20 cellular contexts compared by ENCODE assay signal in genomic region chr7:116018731-116019130, GRCh38.
"Had no signal": no experiment of that assay in that cellular context is flagged by ENCODE, and none has a peak within 500 bp of the region (broad histone marks: within the 10 kb centered on the region; RNA-seq: fewer than 3 reads in every experiment).

No MANE protein-coding gene starts in this region.

- H3K27me3 Mint-ChIP-seq: activated CD4-positive, alpha-beta memory T cell treated with anti-CD3 and anti-CD28 coated beads, Interleukin-2, amount 10 ng/mL, durations not matched to agents 7 days and 5 days; activated naive CD8-positive, alpha-beta T cell treated with anti-CD3 and anti-CD28 coated beads, Interleukin-2, amount 10 ng/mL, durations not matched to agents 7 days and 5 days; stimulated activated naive CD8-positive, alpha-beta T cell treated with anti-CD3 and anti-CD28 coated beads, Interleukin-15, Interleukin-2, amounts not matched to agents 100 ng/mL and 50 ng/mL, for 24 hours had no signal

- DNase-seq: activated CD4-positive, alpha-beta memory T cell treated with anti-CD3 and anti-CD28 coated beads, Interleukin-2, amount 10 ng/mL, durations not matched to agents 7 days and 5 days; activated CD4-positive, alpha-beta T cell treated with anti-CD3 and anti-CD28 coated beads for 48 hours; activated effector memory CD4-positive, alpha-beta T cell treated with Interleukin-2 at 50 U/mL for 16 hours; activated naive CD4-positive, alpha-beta T cell treated with anti-CD3 and anti-CD28 coated beads for 36 hours; activated naive CD8-positive, alpha-beta T cell treated with anti-CD3 and anti-CD28 coated beads, Interleukin-2, amount 10 ng/mL, durations not matched to agents 7 days and 5 days; activated T-cell treated with anti-CD3 and anti-CD28 coated beads, Interleukin-2, amount 50 U/mL, for 72 hours; amygdala; colonic mucosa; head of caudate nucleus; hypothalamus; islet precursor cell; left cardiac atrium; pancreas; psoas muscle; right lobe of liver; stimulated activated CD4-positive, alpha-beta T cell treated with anti-CD3 and anti-CD28 coated beads, Interleukin-1b, Interleukin-23, amount 100 ng/mL, for 48 hours; tibial artery had no signal

- H3K4me3 Mint-ChIP-seq: activated CD4-positive, alpha-beta memory T cell treated with anti-CD3 and anti-CD28 coated beads, Interleukin-2, amount 10 ng/mL, durations not matched to agents 7 days and 5 days; activated naive CD4-positive, alpha-beta T cell treated with anti-CD3 and anti-CD28 coated beads for 36 hours; activated naive CD8-positive, alpha-beta T cell treated with anti-CD3 and anti-CD28 coated beads, Interleukin-2, amount 10 ng/mL, durations not matched to agents 7 days and 5 days; activated T-cell treated with anti-CD3 and anti-CD28 coated beads, Interleukin-2, amount 50 U/mL, for 72 hours; nephron; stimulated activated naive CD8-positive, alpha-beta T cell treated with anti-CD3 and anti-CD28 coated beads, Interleukin-15, Interleukin-2, amounts not matched to agents 100 ng/mL and 50 ng/mL, for 24 hours had no signal

- H3K27ac Mint-ChIP-seq: activated CD4-positive, alpha-beta memory T cell treated with anti-CD3 and anti-CD28 coated beads, Interleukin-2, amount 10 ng/mL, durations not matched to agents 7 days and 5 days; activated naive CD4-positive, alpha-beta T cell treated with anti-CD3 and anti-CD28 coated beads for 36 hours; activated naive CD8-positive, alpha-beta T cell treated with anti-CD3 and anti-CD28 coated beads, Interleukin-2, amount 10 ng/mL, durations not matched to agents 7 days and 5 days; activated T-cell treated with anti-CD3 and anti-CD28 coated beads, Interleukin-2, amount 50 U/mL, for 72 hours; nephron; stimulated activated naive CD8-positive, alpha-beta T cell treated with anti-CD3 and anti-CD28 coated beads, Interleukin-15, Interleukin-2, amounts not matched to agents 100 ng/mL and 50 ng/mL, for 24 hours had no signal

- H3K4me1 Mint-ChIP-seq: activated CD4-positive, alpha-beta memory T cell treated with anti-CD3 and anti-CD28 coated beads, Interleukin-2, amount 10 ng/mL, durations not matched to agents 7 days and 5 days; activated naive CD8-positive, alpha-beta T cell treated with anti-CD3 and anti-CD28 coated beads, Interleukin-2, amount 10 ng/mL, durations not matched to agents 7 days and 5 days had no signal

- H3K9me3 Mint-ChIP-seq: activated CD4-positive, alpha-beta memory T cell treated with anti-CD3 and anti-CD28 coated beads, Interleukin-2, amount 10 ng/mL, durations not matched to agents 7 days and 5 days; activated naive CD4-positive, alpha-beta T cell treated with anti-CD3 and anti-CD28 coated beads for 36 hours; activated naive CD8-positive, alpha-beta T cell treated with anti-CD3 and anti-CD28 coated beads, Interleukin-2, amount 10 ng/mL, durations not matched to agents 7 days and 5 days; activated T-cell treated with anti-CD3 and anti-CD28 coated beads, Interleukin-2, amount 50 U/mL, for 72 hours; nephron; stimulated activated naive CD8-positive, alpha-beta T cell treated with anti-CD3 and anti-CD28 coated beads, Interleukin-15, Interleukin-2, amounts not matched to agents 100 ng/mL and 50 ng/mL, for 24 hours had no signal

- ATAC-seq: activated T-cell treated with anti-CD3 and anti-CD28 coated beads, Interleukin-2, amount 50 U/mL, for 72 hours; gastroesophageal sphincter; left cardiac atrium; pancreas; psoas muscle; right lobe of liver had no signal

- H3K36me3 Mint-ChIP-seq: activated naive CD8-positive, alpha-beta T cell treated with anti-CD3 and anti-CD28 coated beads, Interleukin-2, amount 10 ng/mL, durations not matched to agents 7 days and 5 days had no signal
